10 cellular contexts compared by ENCODE assay signal in genomic region chrX:135695471-135695870, GRCh38. TPM values are rescaled to one million over a fixed set of nuclear protein-coding genes. Genes with fewer than 3 reads are reported as not detected.
"Had no signal": no experiment of that assay in that cellular context is flagged by ENCODE, and none has a peak within 500 bp of the region (broad histone marks: within the 10 kb centered on the region; RNA-seq: fewer than 3 reads in every experiment).

No MANE protein-coding gene starts in this region.

- ATAC-seq: GM23338, K562 had no signal

- H3K4me3 ChIP-seq: GM23338, K562 had no signal

- FAIRE-seq: H1, H54, HTR-8/SVneo, K562 had no signal

- H3K4me2 ChIP-seq: GM23338 had no signal

- DNase-seq: H9, HCEC 1CT, IMR-90, KG1 had no signal

RNA-seq across cellular contexts. Expression of gene CT45A1, which starts 18.0 kb away (rescaled TPM):
- total RNA-seq: GM23338, H1, H9, HT-29, IMR-90 had no signal
- polyA plus RNA-seq: GM23338, H1, IMR-90 had no signal
